In genomic region chr12:93616584-93617101, GRCh38 we compare ENCODE assay signal across 19 cellular contexts. TPM values are rescaled to one million over a fixed set of nuclear protein-coding genes. Genes with fewer than 3 reads are reported as not detected.
DNase-seq lines count a peak whose midpoint lies in the region; ATAC-seq, FAIRE-seq and TF ChIP-seq lines count a peak whose summit lies in the region.
"Had no signal": no experiment of that assay in that cellular context is flagged by ENCODE, and none has a peak within 500 bp of the region (broad histone marks: within the 10 kb centered on the region; RNA-seq: fewer than 3 reads in every experiment).

No MANE protein-coding gene starts in this region.

- no peak for TF ChIP-seq CTCF in H9 (conservative IDR thresholded peaks at IDR 0.05)
- TF ChIP-seq CTCF in RWPE2 (IDR thresholded peaks at IDR 0.05; ENCODE audit: poor library complexity, severe bottlenecking), result no peak
- no peak for TF ChIP-seq CTCF in fibroblast of the aortic adventitia (IDR thresholded peaks at IDR 0.05; ENCODE audit: insufficient read depth, low read length)
- no peak for TF ChIP-seq CTCF in osteoblast (IDR thresholded peaks at IDR 0.05; ENCODE audit: extremely low read depth, low read depth, low read length)
- TF ChIP-seq CTCF in kidney (IDR thresholded peaks at IDR 0.05; ENCODE audit: borderline replicate concordance, extremely low read depth, insufficient read depth), result no peak

- peaks cover 0 to 5% of the 10 kb centered on the region in 2 experiments; a peak in 3 of 5 replicates for H3K9me3 Mint-ChIP-seq in H9
- H3K9me3 Mint-ChIP-seq: activated CD4-positive, alpha-beta memory T cell treated with anti-CD3 and anti-CD28 coated beads for 36 hours; brain; mesothelial cell of epicardium had no signal

- no peak for FAIRE-seq in kidney (lab: Jason Lieb, UNC)
- FAIRE-seq: endometrium, small intestine had no signal

- H3K4me1 ChIP-seq in H9 (ENCODE audit: insufficient read depth, low read length) (peaks cover 11% of the 10 kb centered on the region; the same call in 1 of the 2 replicates), RWPE2 (ENCODE audit: insufficient read depth, poor library complexity, severe bottlenecking) (peaks cover 3% of the 10 kb centered on the region), osteoblast (ENCODE audit: insufficient read depth, low read length) (peaks cover 16% of the 10 kb centered on the region), kidney (ENCODE audit: control insufficient read depth in 1 of 2, insufficient read depth in 1 of 2, low read depth in 1 of 2, low read length in 2 of 2) (no peaks in the 10 kb centered on the region)

- peak overlapping the region in 1 of 2 experiments; percentile 16; a peak in 2 of 5 replicates for H3K4me3 Mint-ChIP-seq in H9
- H3K4me3 Mint-ChIP-seq: activated CD4-positive, alpha-beta memory T cell treated with anti-CD3 and anti-CD28 coated beads for 36 hours; brain; mesothelial cell of epicardium had no signal

- H3K4me1 Mint-ChIP-seq in H9, result peaks cover 48 to 55% of the 10 kb centered on the region in 2 experiments

- no peaks in the 10 kb centered on the region for H3K79me2 ChIP-seq in H9 (ENCODE audit: insufficient read depth, low read length)
- no peaks in the 10 kb centered on the region for H3K79me2 ChIP-seq in osteoblast (ENCODE audit: insufficient read depth, low read length)

- no peak overlapping the region for H2AK5ac ChIP-seq in H9 (ENCODE audit: insufficient read length, low read length)

- H3K36me3 Mint-ChIP-seq in H9 (ENCODE audit: insufficient read depth in 1 of 3, low read depth in 3 of 3), result peaks cover 0 to 10% (median 0%) of the 10 kb centered on the region in 3 experiments; a peak in 4 of 7 replicates
- H3K36me3 Mint-ChIP-seq: activated CD4-positive, alpha-beta memory T cell treated with anti-CD3 and anti-CD28 coated beads for 36 hours; brain; mesothelial cell of epicardium had no signal

- H2BK120ac ChIP-seq in H9 (ENCODE audit: low read depth, low read length, poor library complexity, severe bottlenecking), result no peak overlapping the region

- no CpG with 5 or more reads among the region's 8 CpGs for WGBS in H9 (ENCODE audit: extremely low coverage, insufficient read length, low lambda C conversion rate)

- no peaks in the 10 kb centered on the region for H3K23me2 ChIP-seq in H9 (ENCODE audit: insufficient read length, low read depth, low read length, poor library complexity, severe bottlenecking)

- H3T11ph ChIP-seq in H9 (ENCODE audit: low read length), result no peak overlapping the region

- no peak overlapping the region for H3K23ac ChIP-seq in H9 (ENCODE audit: insufficient read length, low read depth, low read length)

- H3K4me2 ChIP-seq in H9 (ENCODE audit: insufficient read depth, insufficient read length, low read length), result peak overlapping the region; percentile 2
- H3K4me2 ChIP-seq in osteoblast (ENCODE audit: insufficient read depth, low read length), result no peak overlapping the region

- H3K27me3 Mint-ChIP-seq in H9 (ENCODE audit: low read depth), result no peaks in the 10 kb centered on the region; the same call in 1 of the 2 replicates
- H3K27me3 Mint-ChIP-seq: brain had no signal

- H3K9ac ChIP-seq in H9 (ENCODE audit: extremely low read depth, insufficient read length, low read length), result no peak overlapping the region
- H3K9ac ChIP-seq in kidney (ENCODE audit: low read length in 2 of 2), result peak overlapping the region in 1 of 2 donors; percentile 23
- H3K9ac ChIP-seq: BLaER1 treated with 17β-estradiol and CSF1 and Interleukin-3, amounts not matched to agents 10 nM and 100 nM had no signal

- H3K27me3 ChIP-seq in H9 (ENCODE audit: insufficient read depth, low read length), result no peaks in the 10 kb centered on the region
- no peaks in the 10 kb centered on the region for H3K27me3 ChIP-seq in RWPE2 (ENCODE audit: insufficient read depth, poor library complexity, severe bottlenecking)
- no peaks in the 10 kb centered on the region for H3K27me3 ChIP-seq in osteoblast (ENCODE audit: insufficient read depth, low read length)
- H3K27me3 ChIP-seq: BLaER1 treated with 17β-estradiol and CSF1 and Interleukin-3, amounts not matched to agents 10 nM and 100 nM had no signal

- H3K14ac ChIP-seq in H9 (ENCODE audit: insufficient read depth, low read length), result no peak overlapping the region

- H3K27ac ChIP-seq in H9 (ENCODE audit: insufficient read length, low read depth, low read length) (no peak overlapping the region), RWPE2 (ENCODE audit: poor library complexity, severe bottlenecking) (no peak overlapping the region), osteoblast (ENCODE audit: low read depth, low read length) (peak overlapping the region; percentile 3), caudate nucleus (ENCODE audit: low read depth, low read length) (no peak overlapping the region), kidney (ENCODE audit: low read depth in 2 of 2, low read length in 2 of 2) (no peak overlapping the region)
- H3K27ac ChIP-seq: BLaER1 treated with 17β-estradiol and CSF1 and Interleukin-3, amounts not matched to agents 10 nM and 100 nM had no signal

- H3K56ac ChIP-seq in H9 (ENCODE audit: insufficient read length, low read depth, low read length), result no peak overlapping the region

- no peak overlapping the region for H3K4me3 ChIP-seq in RWPE2 (ENCODE audit: severe bottlenecking)
- H3K4me3 ChIP-seq in fibroblast of the aortic adventitia (ENCODE audit: low read depth, low read length), result no peak overlapping the region
- H3K4me3 ChIP-seq in osteoblast (ENCODE audit: insufficient read depth, low read length), result no peak overlapping the region
- no peak overlapping the region for H3K4me3 ChIP-seq in kidney (ENCODE audit: low read length in 2 of 2)
- H3K4me3 ChIP-seq: BLaER1 treated with 17β-estradiol and CSF1 and Interleukin-3, amounts not matched to agents 10 nM and 100 nM had no signal

- H3K4ac ChIP-seq in H9 (ENCODE audit: low read depth, low read length), result no peak overlapping the region

- peak; percentile 78 for DNase-seq in H9
- DNase-seq in RWPE2 (ENCODE audit: low spot score), result no peak
- DNase-seq in fibroblast of the aortic adventitia (ENCODE audit: low read depth), result peak; percentile 32
- peak; percentile 77 for DNase-seq in osteoblast (ENCODE audit: insufficient read length, low spot score, missing footprints)
- DNase-seq in DMS53 treated with DMSO at 0.1 percent for 48 hours (lab: John Stamatoyannopoulos, UW; ENCODE audit: unreplicated experiment), result no peak
- no peak for DNase-seq in caudate nucleus (lab: John Stamatoyannopoulos, UW)
- DNase-seq in kidney, result no peak
- DNase-seq: activated CD4-positive, alpha-beta memory T cell treated with anti-CD3 and anti-CD28 coated beads for 36 hours; GOT3; NCI-H1105; NCI-H510A; occipital lobe; small intestine had no signal

- no peak overlapping the region for H2AFZ ChIP-seq in H9 (ENCODE audit: low read length)
- H2AFZ ChIP-seq in osteoblast (ENCODE audit: low read length), result no peak overlapping the region

- peak overlapping the region in 2 of 3 experiments; percentile 71 to 77; a peak in 4 of 7 replicates for H3K27ac Mint-ChIP-seq in H9
- H3K27ac Mint-ChIP-seq: activated CD4-positive, alpha-beta memory T cell treated with anti-CD3 and anti-CD28 coated beads for 36 hours; activated T-helper 2 cell treated with anti-CD3 and anti-CD28 coated beads, Interferon-gamma antibody, Interleukin-2, Interleukin-4, amounts not matched to agents 10 μg/mL and 5 μg/mL and 100 μg/mL, durations not matched to agents 14 hours and 24 hours and 36 hours; brain; mesothelial cell of epicardium had no signal

- no peak overlapping the region for H4K8ac ChIP-seq in H9 (replicated peaks; ENCODE audit: insufficient read length, low read depth, low read length)

- H3K18ac ChIP-seq in H9 (ENCODE audit: insufficient read length, low read depth, low read length), result no peak overlapping the region

- no peaks in the 10 kb centered on the region for H3K36me3 ChIP-seq in RWPE2 (ENCODE audit: low read depth)
- H3K36me3 ChIP-seq in osteoblast (ENCODE audit: insufficient read depth, low read length), result no peaks in the 10 kb centered on the region
- no peaks in the 10 kb centered on the region for H3K36me3 ChIP-seq in kidney (ENCODE audit: control insufficient read depth in 1 of 2, insufficient read depth in 2 of 2, low read length in 2 of 2)
- H3K36me3 ChIP-seq: BLaER1 treated with 17β-estradiol and CSF1 and Interleukin-3, amounts not matched to agents 10 nM and 100 nM had no signal

- intact Hi-C loops in kidney (cut with DNase I), result no loop called here

- no peak overlapping the region for H2BK5ac ChIP-seq in H9 (ENCODE audit: insufficient read length, low read length)

- H2BK15ac ChIP-seq in H9 (ENCODE audit: low read depth, low read length), result no peak overlapping the region

- ATAC-seq in RWPE2 (ENCODE audit: low read depth), result peak; percentile 97
- no peak for ATAC-seq in HG03025 (IDR thresholded peaks at IDR 0.05; ENCODE audit: low FRiP score, unreplicated experiment)

- no peak overlapping the region for H4K91ac ChIP-seq in H9 (ENCODE audit: insufficient read length, low read depth, low read length)

- no peak overlapping the region for H4K5ac ChIP-seq in H9 (ENCODE audit: insufficient read length, low read depth, low read length)

- no peaks in the 10 kb centered on the region for H3K79me1 ChIP-seq in H9 (ENCODE audit: insufficient read depth, low read depth, low read length, poor library complexity, severe bottlenecking)

- H4K20me1 ChIP-seq in H9 (ENCODE audit: control insufficient read depth, insufficient read depth, insufficient read length) (no peaks in the 10 kb centered on the region), osteoblast (ENCODE audit: insufficient read depth, low read length) (no peaks in the 10 kb centered on the region)
- H4K20me1 ChIP-seq: BLaER1 treated with 17β-estradiol and CSF1 and Interleukin-3, amounts not matched to agents 10 nM and 100 nM had no signal

- no peak overlapping the region for H2BK12ac ChIP-seq in H9 (ENCODE audit: insufficient read length, low read depth, low read length)

- no peak overlapping the region for H2BK20ac ChIP-seq in H9 (ENCODE audit: low read depth, low read length, poor library complexity, severe bottlenecking)

- H3K9me3 ChIP-seq in H9 (ENCODE audit: control insufficient read depth, low read depth, low read length), result no peaks in the 10 kb centered on the region
- no peaks in the 10 kb centered on the region for H3K9me3 ChIP-seq in RWPE2 (ENCODE audit: severe bottlenecking)
- no peaks in the 10 kb centered on the region for H3K9me3 ChIP-seq in osteoblast (ENCODE audit: low read depth, low read length)
- H3K9me3 ChIP-seq in kidney (ENCODE audit: control insufficient read depth in 1 of 2, low read length in 2 of 2), result no peaks in the 10 kb centered on the region

RNA-seq across cellular contexts. Expression of gene SOCS2, which starts 44.2 kb away (rescaled TPM):
- total RNA-seq in H9 (2021), result 57.2 and 59.0 TPM in 2 replicates
- 6.3 and 15.0 TPM in 2 replicates for total RNA-seq in fibroblast of the aortic adventitia (ENCODE audit: low replicate concordance)
- total RNA-seq in osteoblast, result 32.6 and 40.7 TPM in 2 replicates
- total RNA-seq in kidney, result 25.7 TPM
- polyA plus RNA-seq in kidney (ENCODE audit: insufficient read depth, low read depth, low replicate concordance), result 32.2 TPM

Comparison
In these comparisons a context has a peak if more than half of its experiments do, and no peak if none do; other contexts are left out.
1. DNase-seq: peak in H9 (single experiment), fibroblast of the aortic adventitia (single experiment) and osteoblast (single experiment); none in RWPE2 (single experiment), DMS53 treated with DMSO at 0.1 percent for 48 hours (single experiment), caudate nucleus (0 of 61) and kidney (single experiment).